ENCODE assay signal across 1 cellular context in the genomic region with DNA sequence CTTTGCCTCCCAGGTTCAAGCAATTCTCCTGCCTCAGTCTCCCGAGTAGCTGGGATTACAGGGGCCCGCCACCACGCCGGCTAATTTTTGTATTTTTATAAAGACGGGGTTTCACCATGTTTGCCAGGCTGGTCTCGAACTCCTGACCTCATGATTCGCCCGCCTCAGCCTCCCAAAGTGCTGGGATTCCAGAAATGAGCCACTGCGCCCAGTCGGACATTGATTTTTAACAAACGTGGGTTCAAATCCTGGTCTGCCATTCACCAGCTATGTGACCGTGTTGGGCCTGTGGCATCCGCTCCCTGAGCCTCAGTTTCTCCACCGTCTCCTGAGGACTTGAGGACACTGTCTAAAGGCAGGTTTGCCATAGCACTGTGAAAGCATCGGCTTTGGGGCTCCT.
TF ChIP-seq lines count a peak whose summit lies in the region.

No MANE protein-coding gene starts in this region.

TF ChIP-seq in GM12878, 131 proteins besides CTCF, POLR2A, EP300 and RAD21:
- TF ChIP-seq HDAC2 (IDR thresholded peaks at IDR 0.05) = no peak
- TF ChIP-seq CHD1 (IDR thresholded peaks at IDR 0.05; ENCODE audit: low read depth, low read length) = no peak
- no peak for TF ChIP-seq CREM (IDR thresholded peaks at IDR 0.05; ENCODE audit: low read depth)
- TF ChIP-seq RAD51 (IDR thresholded peaks at IDR 0.05) = no peak
- no peak for TF ChIP-seq MYC (IDR thresholded peaks at IDR 0.05; ENCODE audit: insufficient read depth, insufficient read length, insufficient replicate concordance, low read length, severe bottlenecking)
- TF ChIP-seq ZBED1 (IDR thresholded peaks at IDR 0.05; ENCODE audit: borderline replicate concordance) = no peak
- TF ChIP-seq, protein P1, sequence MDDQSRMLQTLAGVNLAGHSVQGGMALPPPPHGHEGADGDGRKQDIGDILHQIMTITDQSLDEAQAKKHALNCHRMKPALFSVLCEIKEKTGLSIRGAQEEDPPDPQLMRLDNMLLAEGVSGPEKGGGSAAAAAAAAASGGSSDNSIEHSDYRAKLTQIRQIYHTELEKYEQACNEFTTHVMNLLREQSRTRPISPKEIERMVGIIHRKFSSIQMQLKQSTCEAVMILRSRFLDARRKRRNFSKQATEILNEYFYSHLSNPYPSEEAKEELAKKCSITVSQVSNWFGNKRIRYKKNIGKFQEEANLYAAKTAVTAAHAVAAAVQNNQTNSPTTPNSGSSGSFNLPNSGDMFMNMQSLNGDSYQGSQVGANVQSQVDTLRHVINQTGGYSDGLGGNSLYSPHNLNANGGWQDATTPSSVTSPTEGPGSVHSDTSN (IDR thresholded peaks at IDR 0.05; ENCODE audit: insufficient replicate concordance, low read depth, low read length) = no peak
- no peak for TF ChIP-seq SPI1 (IDR thresholded peaks at IDR 0.05; ENCODE audit: borderline replicate concordance, insufficient read depth, low read depth, low read length)
- TF ChIP-seq, protein P2, sequence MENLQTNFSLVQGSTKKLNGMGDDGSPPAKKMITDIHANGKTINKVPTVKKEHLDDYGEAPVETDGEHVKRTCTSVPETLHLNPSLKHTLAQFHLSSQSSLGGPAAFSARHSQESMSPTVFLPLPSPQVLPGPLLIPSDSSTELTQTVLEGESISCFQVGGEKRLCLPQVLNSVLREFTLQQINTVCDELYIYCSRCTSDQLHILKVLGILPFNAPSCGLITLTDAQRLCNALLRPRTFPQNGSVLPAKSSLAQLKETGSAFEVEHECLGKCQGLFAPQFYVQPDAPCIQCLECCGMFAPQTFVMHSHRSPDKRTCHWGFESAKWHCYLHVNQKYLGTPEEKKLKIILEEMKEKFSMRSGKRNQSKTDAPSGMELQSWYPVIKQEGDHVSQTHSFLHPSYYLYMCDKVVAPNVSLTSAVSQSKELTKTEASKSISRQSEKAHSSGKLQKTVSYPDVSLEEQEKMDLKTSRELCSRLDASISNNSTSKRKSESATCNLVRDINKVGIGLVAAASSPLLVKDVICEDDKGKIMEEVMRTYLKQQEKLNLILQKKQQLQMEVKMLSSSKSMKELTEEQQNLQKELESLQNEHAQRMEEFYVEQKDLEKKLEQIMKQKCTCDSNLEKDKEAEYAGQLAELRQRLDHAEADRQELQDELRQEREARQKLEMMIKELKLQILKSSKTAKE (IDR thresholded peaks at IDR 0.05; ENCODE audit: low read depth, poor library complexity, severe bottlenecking) = no peak
- TF ChIP-seq EED (IDR thresholded peaks at IDR 0.05; ENCODE audit: low read depth) = no peak
